12 cellular contexts compared by ENCODE assay signal in genomic region chr12:78035913-78036658, GRCh38.
DNase-seq lines count a peak whose midpoint lies in the region; ATAC-seq and TF ChIP-seq lines count a peak whose summit lies in the region.
"Had no signal": no experiment of that assay in that cellular context is flagged by ENCODE, and none has a peak within 500 bp of the region (broad histone marks: within the 10 kb centered on the region; RNA-seq: fewer than 3 reads in every experiment).

No MANE protein-coding gene starts in this region.

- H3K9me3 ChIP-seq in adipocyte (ENCODE audit: control insufficient read depth, low read length) = no peaks in the 10 kb centered on the region
- no peaks in the 10 kb centered on the region for H3K9me3 ChIP-seq in right cardiac atrium (ENCODE audit: control insufficient read depth, low read length)
- H3K9me3 ChIP-seq in vagina = no peaks in the 10 kb centered on the region

- H3K27me3 ChIP-seq in adipocyte (replicated peaks; ENCODE audit: control insufficient read depth, insufficient read depth, low read length) (no peaks in the 10 kb centered on the region), right cardiac atrium (ENCODE audit: control insufficient read depth, insufficient read depth) (no peaks in the 10 kb centered on the region), vagina (no peaks in the 10 kb centered on the region)

- TF ChIP-seq POLR2A in vagina (IDR thresholded peaks at IDR 0.05) = no peak

- whole genome bisulfite sequencing in right cardiac atrium = 42% methylated on average over 15 of the region's 15 CpGs

- H3K4me3 ChIP-seq in adipocyte (ENCODE audit: low read length) (peak overlapping the region; percentile 72), right cardiac atrium (ENCODE audit: low read length) (no peak overlapping the region), retinal pigment epithelial cell (ENCODE audit: low read length) (peak overlapping the region; percentile 27), vagina (peak overlapping the region in 1 of 2 donors; percentile 16)

- H3K36me3 ChIP-seq in adipocyte (ENCODE audit: control insufficient read depth, insufficient read depth, low read length, severe bottlenecking) = peaks cover 4% of the 10 kb centered on the region
- no peaks in the 10 kb centered on the region for H3K36me3 ChIP-seq in vagina

- TF ChIP-seq CTCF in retinal pigment epithelial cell (conservative IDR thresholded peaks at IDR 0.05; ENCODE audit: low read depth, low read length) (no peak), vagina (IDR thresholded peaks at IDR 0.05) (no peak)

- no peak overlapping the region for H3K27ac ChIP-seq in right cardiac atrium (ENCODE audit: low read length)
- H3K27ac ChIP-seq in vagina = no peak overlapping the region

- H3K4me1 ChIP-seq in adipocyte (ENCODE audit: control insufficient read depth, insufficient read depth, low read length) (peaks cover 80% of the 10 kb centered on the region), right cardiac atrium (ENCODE audit: control insufficient read depth, insufficient read depth, low read length) (peaks cover 1% of the 10 kb centered on the region), vagina (no peaks in the 10 kb centered on the region)

- intact Hi-C loops in right cardiac atrium (cut with DNase I) (no loop called here), vagina (cut with DNase I) (loop anchor here (2.0 kb wide), 1 partner anchor 47 kb away; no protein-coding TSS in a partner anchor)

- peak; percentile 11 for DNase-seq in NCI-H1105 treated with DMSO at 0.1 percent for 48 hours (lab: John Stamatoyannopoulos, UW)
- DNase-seq in adipocyte (ENCODE audit: low read depth) = no peak
- peak in 1 of 3 donors; percentile 53 for DNase-seq in right cardiac atrium
- no peak for DNase-seq in retinal pigment epithelial cell (ENCODE audit: low read depth)
- DNase-seq in vagina (ENCODE audit: extremely low spot score in 2 of 2) = no peak
- DNase-seq in OCI-M2 (lab: John Stamatoyannopoulos, UW; ENCODE audit: unreplicated experiment) = no peak
- DNase-seq in activated CD8-positive, alpha-beta memory T cell treated with anti-CD3 and anti-CD28 coated beads, Interleukin-2, amount 50 U/mL, for 4 hours = no peak
- DNase-seq: cortex of kidney; NCI-H2107; stimulated activated naive CD8-positive, alpha-beta T cell treated with anti-CD3 and anti-CD28 coated beads, Interleukin-15, amount 100 ng/mL, for 72 hours; T-helper 1 cell had no signal

- H3K9ac ChIP-seq in adipocyte (ENCODE audit: low read length) = peak overlapping the region; percentile 62

- peak; percentile 39 to 43 for ATAC-seq in right cardiac atrium
- ATAC-seq in HG02870 (IDR thresholded peaks at IDR 0.05; ENCODE audit: unreplicated experiment) = no peak
- ATAC-seq: stimulated activated naive CD8-positive, alpha-beta T cell treated with anti-CD3 and anti-CD28 coated beads, Interleukin-15, amount 100 ng/mL, for 72 hours had no signal
